Comparison of ENCODE assay signal across 16 cellular contexts in the genomic region with DNA sequence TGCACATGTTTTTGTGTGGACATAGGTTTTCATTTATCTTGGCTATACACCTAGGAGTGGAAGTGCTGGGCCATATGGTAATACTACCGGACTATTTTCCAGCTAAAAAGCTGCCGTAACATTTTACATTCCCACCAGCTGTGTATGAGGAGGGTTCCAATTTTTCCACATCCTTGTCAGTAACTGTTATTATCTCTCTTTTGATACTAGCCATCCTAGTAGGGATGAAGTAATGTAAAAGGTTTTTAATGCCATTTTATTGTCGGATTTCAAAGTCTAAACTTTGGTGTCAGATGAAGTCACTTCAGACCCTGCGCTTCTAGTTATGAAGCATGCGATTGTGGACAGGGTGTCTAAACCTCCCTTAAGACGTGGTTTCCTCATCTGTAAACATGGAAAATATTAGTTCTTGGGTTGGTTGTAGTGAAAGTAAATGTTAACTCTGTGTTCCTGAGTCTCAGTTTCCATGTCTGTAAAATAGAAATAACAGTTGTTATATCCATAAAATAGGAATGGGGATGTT. TPM values are rescaled to one million over a fixed set of nuclear protein-coding genes. Genes with fewer than 3 reads are reported as not detected.
DNase-seq lines count a peak whose midpoint lies in the region; ATAC-seq, FAIRE-seq and TF ChIP-seq lines count a peak whose summit lies in the region.
"Had no signal": no experiment of that assay in that cellular context is flagged by ENCODE, and none has a peak within 500 bp of the region (broad histone marks: within the 10 kb centered on the region; RNA-seq: fewer than 3 reads in every experiment).

No MANE protein-coding gene starts in this region.

- peak overlapping the region; percentile 72 to 90 (median 87) for H3K27ac Mint-ChIP-seq in CD14-positive monocyte
- H3K27ac Mint-ChIP-seq in activated T-helper 17 cell treated with anti-CD3 and anti-CD28 coated beads, Interleukin-2, amount 50 U/mL, for 72 hours = peak overlapping the region; percentile 2
- H3K27ac Mint-ChIP-seq: GM23338 had no signal

- no peaks in the 10 kb centered on the region for H3K9me3 Mint-ChIP-seq in CD14-positive monocyte
- H3K9me3 Mint-ChIP-seq in activated T-helper 17 cell treated with anti-CD3 and anti-CD28 coated beads, Interleukin-2, amount 50 U/mL, for 72 hours = peaks cover 3% of the 10 kb centered on the region
- H3K9me3 Mint-ChIP-seq: GM23338 had no signal

- H3K4me1 Mint-ChIP-seq in CD14-positive monocyte = peaks cover 64% of the 10 kb centered on the region
- peaks cover 34% of the 10 kb centered on the region for H3K4me1 Mint-ChIP-seq in activated T-helper 17 cell treated with anti-CD3 and anti-CD28 coated beads, Interleukin-2, amount 50 U/mL, for 72 hours

- H3K36me3 Mint-ChIP-seq in CD14-positive monocyte = peaks cover 25 to 41% of the 10 kb centered on the region in 2 donors
- peaks cover 33% of the 10 kb centered on the region for H3K36me3 Mint-ChIP-seq in activated T-helper 17 cell treated with anti-CD3 and anti-CD28 coated beads, Interleukin-2, amount 50 U/mL, for 72 hours (ENCODE audit: low read depth)

- H3K36me3 ChIP-seq in neutrophil = peaks cover 5% of the 10 kb centered on the region

- no peak for DNase-seq in CD14-positive monocyte (ENCODE audit: low spot score)
- DNase-seq in GM19239 (ENCODE audit: insufficient read length, low spot score) = no peak
- no peak for DNase-seq in SKM-1 treated with dmso at 0.1 percent for 144 hours (lab: John Stamatoyannopoulos, UW; ENCODE audit: unreplicated experiment)
- DNase-seq in GF-D8 (lab: John Stamatoyannopoulos, UW) = no peak
- DNase-seq: cerebellar nuclear complex, foreskin fibroblast, left colon, NCI-H1694 treated with DMSO at 0.1 percent for 48 hours, NCI-H524, posterior cingulate gyrus had no signal

- peaks cover 0 to 2% (median 0%) of the 10 kb centered on the region in 3 donors for H3K27me3 Mint-ChIP-seq in CD14-positive monocyte (ENCODE audit: low read depth in 3 of 3)
- no peaks in the 10 kb centered on the region for H3K27me3 Mint-ChIP-seq in activated T-helper 17 cell treated with anti-CD3 and anti-CD28 coated beads, Interleukin-2, amount 50 U/mL, for 72 hours

- H3K4me3 Mint-ChIP-seq in CD14-positive monocyte = peak overlapping the region; percentile 42 to 89
- H3K4me3 Mint-ChIP-seq in activated T-helper 17 cell treated with anti-CD3 and anti-CD28 coated beads, Interleukin-2, amount 50 U/mL, for 72 hours = no peak overlapping the region
- H3K4me3 Mint-ChIP-seq: GM23338 had no signal

- H3K27ac ChIP-seq in neutrophil = peak overlapping the region; percentile 85

- intact Hi-C loops in CD14-positive monocyte (cut with micrococcal nuclease) = loop anchor here in 1 of 2 donors (5.0 kb wide), 1 partner anchor 282 kb away; no protein-coding TSS in a partner anchor

- TF ChIP-seq CTCF in CD14-positive monocyte (IDR thresholded peaks at IDR 0.05) (no peak), neutrophil (IDR thresholded peaks at IDR 0.05) (no peak)

- FAIRE-seq in GM19239 (lab: Jason Lieb, UNC) = peak; percentile 86
- FAIRE-seq: endometrium had no signal

- peaks cover 61 to 63% of the 10 kb centered on the region in 2 experiments for H3K4me1 ChIP-seq in neutrophil (ENCODE audit: control insufficient read depth in 1 of 2, insufficient read depth in 1 of 2, low read depth in 1 of 2, low read length in 1 of 2)

- no peaks in the 10 kb centered on the region for H3K27me3 ChIP-seq in neutrophil

- ATAC-seq in activated T-helper 17 cell treated with anti-CD3 and anti-CD28 coated beads, Interleukin-2, amount 50 U/mL, for 72 hours (replicated peaks) = peak; percentile 15
- no peak for ATAC-seq in GM21576 (IDR thresholded peaks at IDR 0.05; ENCODE audit: unreplicated experiment)
- ATAC-seq in HG02798 (IDR thresholded peaks at IDR 0.05; ENCODE audit: poor library complexity, unreplicated experiment) = no peak
- ATAC-seq: GM23338, left colon had no signal

- no peaks in the 10 kb centered on the region for H3K9me3 ChIP-seq in neutrophil

- peak overlapping the region; percentile 88 to 94 for H3K4me3 ChIP-seq in neutrophil (ENCODE audit: low read depth in 1 of 2, low read length in 1 of 2)
- H3K4me3 ChIP-seq: GM23338 had no signal

RNA-seq across cellular contexts. Expression of a gene that starts 4.6 kb away (rescaled TPM):
- 10 to 100 TPM; 14.5 to 16.6 TPM for polyA plus RNA-seq in CD14-positive monocyte
- total RNA-seq in activated T-helper 17 cell treated with anti-CD3 and anti-CD28 coated beads, Interleukin-2, amount 50 U/mL, for 72 hours = 10 to 100 TPM; 34.6 to 59.6 TPM

RNA-seq across cellular contexts. Expression of a gene that starts 51.3 kb away (rescaled TPM):
- under 1 TPM in 1 of 2 donors, not detected in 1; 0.87 TPM for polyA plus RNA-seq in CD14-positive monocyte
- total RNA-seq in activated T-helper 17 cell treated with anti-CD3 and anti-CD28 coated beads, Interleukin-2, amount 50 U/mL, for 72 hours = 1 to 10 TPM in 1 of 2 donors, under 1 TPM in 1; 0.04 to 1.7 TPM
- total RNA-seq: GM23338, left colon had no signal
- polyA plus RNA-seq: GM23338 had no signal
